Comparison of ENCODE assay signal across 8 cellular contexts in the genomic region with DNA sequence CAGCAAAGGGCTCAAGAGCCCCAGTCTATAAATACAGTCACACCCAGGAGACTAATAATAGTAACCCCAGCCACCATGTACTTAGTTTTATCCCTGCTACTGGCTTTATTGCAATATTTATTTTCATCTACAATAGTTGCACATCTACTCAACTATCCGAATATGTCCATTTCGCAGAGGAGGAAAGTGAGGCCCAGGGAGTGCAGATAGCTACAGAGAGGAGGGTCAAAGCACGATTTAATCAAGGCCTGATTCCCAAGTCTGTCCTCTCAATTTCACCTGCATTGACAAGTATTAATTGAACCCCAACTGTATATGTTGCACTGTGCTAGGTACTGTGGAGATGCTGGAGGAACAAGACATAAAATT. TPM values are rescaled to one million over a fixed set of nuclear protein-coding genes. Genes with fewer than 3 reads are reported as not detected.
DNase-seq lines count a peak whose midpoint lies in the region; ATAC-seq and TF ChIP-seq lines count a peak whose summit lies in the region.

No MANE protein-coding gene starts in this region.

- no peaks in the 10 kb centered on the region; the same call in 1 of the 2 replicates for H3K9me3 Mint-ChIP-seq in HFFc6
- H3K9me3 Mint-ChIP-seq in activated T-helper 2 cell treated with anti-CD3 and anti-CD28 coated beads, Interferon-gamma antibody, Interleukin-2, Interleukin-4, amounts not matched to agents 10 μg/mL and 5 μg/mL and 100 μg/mL, durations not matched to agents 14 hours and 24 hours and 36 hours = no peaks in the 10 kb centered on the region
- no peaks in the 10 kb centered on the region for H3K9me3 Mint-ChIP-seq in stimulated activated memory B cell treated with anti-CD40 and anti-IgM and Interleukin-4, amounts not matched to agents 10 μg/mL and 1 μg/mL and 100 μg/mL, for 72 hours

- no peak for DNase-seq in HFFc6
- no peak for DNase-seq in activated T-helper 2 cell treated with anti-CD3 and anti-CD28 coated beads, Interferon-gamma antibody, Interleukin-2, Interleukin-4, amounts not matched to agents 10 μg/mL and 5 μg/mL and 100 μg/mL, durations not matched to agents 14 hours and 24 hours and 36 hours (ENCODE audit: low spot score)
- DNase-seq in 8988T = no peak
- no peak for DNase-seq in D341Med (ENCODE audit: low spot score)
- DNase-seq in effector CD8-positive, alpha-beta T cell (lab: John Stamatoyannopoulos, UW) = no peak
- DNase-seq in stimulated activated CD4-positive, alpha-beta T cell treated with anti-CD3 and anti-CD28 coated beads, Interleukin-2, amount 100 ng/mL, for 48 hours = no peak

- peaks cover 5% of the 10 kb centered on the region for H3K4me1 ChIP-seq in iPS-15b (ENCODE audit: control insufficient read depth, insufficient read depth, low read length)

- peaks cover 51% of the 10 kb centered on the region for H3K27me3 ChIP-seq in iPS-15b (ENCODE audit: control insufficient read depth, insufficient read depth, low read length)

- intact Hi-C loops in activated T-helper 2 cell treated with anti-CD3 and anti-CD28 coated beads, Interferon-gamma antibody, Interleukin-2, Interleukin-4, amounts not matched to agents 10 μg/mL and 5 μg/mL and 100 μg/mL, durations not matched to agents 14 hours and 24 hours and 36 hours (cut with micrococcal nuclease) = loop anchor here (10.0 kb wide), 2 partner anchors 63 to 363 kb away; a partner anchor contains a TSS

- H3K27ac Mint-ChIP-seq in HFFc6 = peak overlapping the region; percentile 97; the same call in 1 of the 2 replicates
- peak overlapping the region; percentile 95 for H3K27ac Mint-ChIP-seq in activated T-helper 2 cell treated with anti-CD3 and anti-CD28 coated beads, Interferon-gamma antibody, Interleukin-2, Interleukin-4, amounts not matched to agents 10 μg/mL and 5 μg/mL and 100 μg/mL, durations not matched to agents 14 hours and 24 hours and 36 hours
- H3K27ac Mint-ChIP-seq in stimulated activated memory B cell treated with anti-CD40 and anti-IgM and Interleukin-4, amounts not matched to agents 10 μg/mL and 1 μg/mL and 100 μg/mL, for 72 hours = peak overlapping the region; percentile 79

- peaks cover 22% of the 10 kb centered on the region for H3K4me1 Mint-ChIP-seq in HFFc6 (ENCODE audit: low read depth)
- peaks cover 26% of the 10 kb centered on the region for H3K4me1 Mint-ChIP-seq in activated T-helper 2 cell treated with anti-CD3 and anti-CD28 coated beads, Interferon-gamma antibody, Interleukin-2, Interleukin-4, amounts not matched to agents 10 μg/mL and 5 μg/mL and 100 μg/mL, durations not matched to agents 14 hours and 24 hours and 36 hours (ENCODE audit: low read depth)
- H3K4me1 Mint-ChIP-seq in stimulated activated memory B cell treated with anti-CD40 and anti-IgM and Interleukin-4, amounts not matched to agents 10 μg/mL and 1 μg/mL and 100 μg/mL, for 72 hours = peaks cover 45% of the 10 kb centered on the region

- peaks cover 2% of the 10 kb centered on the region; the same call in 1 of the 2 replicates for H3K27me3 Mint-ChIP-seq in HFFc6 (ENCODE audit: insufficient read depth)
- no peaks in the 10 kb centered on the region for H3K27me3 Mint-ChIP-seq in activated T-helper 2 cell treated with anti-CD3 and anti-CD28 coated beads, Interferon-gamma antibody, Interleukin-2, Interleukin-4, amounts not matched to agents 10 μg/mL and 5 μg/mL and 100 μg/mL, durations not matched to agents 14 hours and 24 hours and 36 hours (ENCODE audit: low read depth)
- no peaks in the 10 kb centered on the region for H3K27me3 Mint-ChIP-seq in stimulated activated memory B cell treated with anti-CD40 and anti-IgM and Interleukin-4, amounts not matched to agents 10 μg/mL and 1 μg/mL and 100 μg/mL, for 72 hours

- H3K4me3 Mint-ChIP-seq in HFFc6 = peak overlapping the region; percentile 86; the same call in 1 of the 2 replicates
- peak overlapping the region; percentile 83 for H3K4me3 Mint-ChIP-seq in activated T-helper 2 cell treated with anti-CD3 and anti-CD28 coated beads, Interferon-gamma antibody, Interleukin-2, Interleukin-4, amounts not matched to agents 10 μg/mL and 5 μg/mL and 100 μg/mL, durations not matched to agents 14 hours and 24 hours and 36 hours (ENCODE audit: low read depth)
- H3K4me3 Mint-ChIP-seq in stimulated activated memory B cell treated with anti-CD40 and anti-IgM and Interleukin-4, amounts not matched to agents 10 μg/mL and 1 μg/mL and 100 μg/mL, for 72 hours = peak overlapping the region; percentile 79

- no peaks in the 10 kb centered on the region for H3K36me3 ChIP-seq in iPS-15b (ENCODE audit: control insufficient read depth, insufficient read depth, low read length)

- no peak overlapping the region for H3K9ac ChIP-seq in iPS-15b (ENCODE audit: low read depth, low read length)

- H3K36me3 Mint-ChIP-seq in HFFc6 (ENCODE audit: low read depth) = no peaks in the 10 kb centered on the region
- peaks cover 2% of the 10 kb centered on the region for H3K36me3 Mint-ChIP-seq in activated T-helper 2 cell treated with anti-CD3 and anti-CD28 coated beads, Interferon-gamma antibody, Interleukin-2, Interleukin-4, amounts not matched to agents 10 μg/mL and 5 μg/mL and 100 μg/mL, durations not matched to agents 14 hours and 24 hours and 36 hours (ENCODE audit: low read depth)
- H3K36me3 Mint-ChIP-seq in stimulated activated memory B cell treated with anti-CD40 and anti-IgM and Interleukin-4, amounts not matched to agents 10 μg/mL and 1 μg/mL and 100 μg/mL, for 72 hours = no peaks in the 10 kb centered on the region

- no peak for TF ChIP-seq CTCF in HFFc6 (IDR thresholded peaks at IDR 0.05)

- no peak for ATAC-seq in stimulated activated memory B cell treated with anti-CD40 and anti-IgM and Interleukin-4, amounts not matched to agents 10 μg/mL and 1 μg/mL and 100 μg/mL, for 72 hours

- no peaks in the 10 kb centered on the region for H3K9me3 ChIP-seq in iPS-15b (ENCODE audit: control insufficient read depth, insufficient read depth, low read length)

- H3K4me3 ChIP-seq in iPS-15b (ENCODE audit: low read depth, low read length) = peak overlapping the region; percentile 60

RNA-seq across cellular contexts. Expression of a gene that starts 4.0 kb away (rescaled TPM):
- total RNA-seq in HFFc6 (2021; fragmentation: NEBNext Ultra II Directional; extraction: Animal tissue kit (Norgen Biotek cat#: 25700)) = 100 to 1,000 TPM; 163 to 214 (median 178) TPM
- total RNA-seq in activated T-helper 2 cell treated with anti-CD3 and anti-CD28 coated beads, Interferon-gamma antibody, Interleukin-2, Interleukin-4, amounts not matched to agents 10 μg/mL and 5 μg/mL and 100 μg/mL, durations not matched to agents 14 hours and 24 hours and 36 hours = 112 and 116 TPM in 2 replicates

RNA-seq across cellular contexts. Expression of a gene that starts 5.2 kb away (rescaled TPM):
- total RNA-seq in HFFc6 (2021; fragmentation: NEBNext Ultra II Directional; extraction: Animal tissue kit (Norgen Biotek cat#: 25700)) = 1 to 10 TPM in 5 of 6 experiments, under 1 TPM in 1; 0.94 to 1.9 (median 1.1) TPM
- 1.6 and 2.1 TPM in 2 replicates for total RNA-seq in activated T-helper 2 cell treated with anti-CD3 and anti-CD28 coated beads, Interferon-gamma antibody, Interleukin-2, Interleukin-4, amounts not matched to agents 10 μg/mL and 5 μg/mL and 100 μg/mL, durations not matched to agents 14 hours and 24 hours and 36 hours

RNA-seq across cellular contexts. Expression of a gene that starts 18.4 kb away (rescaled TPM):
- 10 to 100 TPM in 3 of 6 experiments, 1 to 10 TPM in 3; 8.0 to 10.7 (median 9.7) TPM for total RNA-seq in HFFc6 (2021; fragmentation: NEBNext Ultra II Directional; extraction: Animal tissue kit (Norgen Biotek cat#: 25700))
- total RNA-seq in activated T-helper 2 cell treated with anti-CD3 and anti-CD28 coated beads, Interferon-gamma antibody, Interleukin-2, Interleukin-4, amounts not matched to agents 10 μg/mL and 5 μg/mL and 100 μg/mL, durations not matched to agents 14 hours and 24 hours and 36 hours = 24.5 and 26.9 TPM in 2 replicates

RNA-seq across cellular contexts. Expression of a gene that starts 32.3 kb away (rescaled TPM):
- total RNA-seq in HFFc6 (2021; fragmentation: NEBNext Ultra II Directional; extraction: Animal tissue kit (Norgen Biotek cat#: 25700)) = under 1 TPM; 0.11 to 0.34 (median 0.24) TPM
- total RNA-seq in activated T-helper 2 cell treated with anti-CD3 and anti-CD28 coated beads, Interferon-gamma antibody, Interleukin-2, Interleukin-4, amounts not matched to agents 10 μg/mL and 5 μg/mL and 100 μg/mL, durations not matched to agents 14 hours and 24 hours and 36 hours = 3.8 and 4.3 TPM in 2 replicates

RNA-seq across cellular contexts. Expression of a gene that starts 44.2 kb away (rescaled TPM):
- 10 to 100 TPM; 20.6 to 27.0 (median 23.7) TPM for total RNA-seq in HFFc6 (2021; fragmentation: NEBNext Ultra II Directional; extraction: Animal tissue kit (Norgen Biotek cat#: 25700))
- 25.8 and 26.3 TPM in 2 replicates for total RNA-seq in activated T-helper 2 cell treated with anti-CD3 and anti-CD28 coated beads, Interferon-gamma antibody, Interleukin-2, Interleukin-4, amounts not matched to agents 10 μg/mL and 5 μg/mL and 100 μg/mL, durations not matched to agents 14 hours and 24 hours and 36 hours
